In genomic region chr7:69698109-69698840, GRCh38 we compare ENCODE assay signal across 16 cellular contexts.
"Had no signal": no experiment of that assay in that cellular context is flagged by ENCODE, and none has a peak within 500 bp of the region (broad histone marks: within the 10 kb centered on the region; RNA-seq: fewer than 3 reads in every experiment).

No MANE protein-coding gene starts in this region.

- FAIRE-seq: pancreas had no signal

- H3K9me3 ChIP-seq: colonic mucosa, esophagus muscularis mucosa, gastroesophageal sphincter, neutrophil, pancreas, thoracic aorta, upper lobe of right lung had no signal

- H3K27me3 ChIP-seq: colonic mucosa, esophagus muscularis mucosa, gastroesophageal sphincter, neutrophil, pancreas, upper lobe of right lung had no signal

- H3K36me3 ChIP-seq: colonic mucosa, esophagus muscularis mucosa, gastroesophageal sphincter, neutrophil, pancreas, thoracic aorta, upper lobe of right lung had no signal

- H3K27ac ChIP-seq: colonic mucosa, esophagus muscularis mucosa, gastroesophageal sphincter, neutrophil, pancreas, thoracic aorta, upper lobe of right lung had no signal

- ATAC-seq: activated CD8-positive, alpha-beta T cell treated with anti-CD3 and anti-CD28 coated beads, Interleukin-2, amount 10 ng/mL, durations not matched to agents 7 days and 5 days; gastroesophageal sphincter; naive thymus-derived CD4-positive, alpha-beta T cell; pancreas; sciatic nerve; stimulated activated naive B cell treated with anti-CD40 and anti-IgM and Interleukin-4, amounts not matched to agents 10 μg/mL and 1 μg/mL and 100 μg/mL, for 72 hours; upper lobe of right lung had no signal

- H3K4me3 ChIP-seq: colonic mucosa, esophagus muscularis mucosa, gastroesophageal sphincter, pancreas, thoracic aorta, upper lobe of right lung had no signal

- H3K4me1 ChIP-seq: colonic mucosa, pancreas had no signal

- DNase-seq: activated CD4-positive, alpha-beta T cell treated with anti-CD3 and anti-CD28 coated beads, Interleukin-2, amount 10 ng/mL, durations not matched to agents 7 days and 5 days; activated CD8-positive, alpha-beta T cell treated with anti-CD3 and anti-CD28 coated beads, Interleukin-2, amount 10 ng/mL, durations not matched to agents 7 days and 5 days; activated naive CD4-positive, alpha-beta T cell treated with anti-CD3 and anti-CD28 coated beads for 36 hours; activated T-cell treated with anti-CD3 and anti-CD28 coated beads, Interleukin-2, amount 50 U/mL, for 24 hours; colonic mucosa; mesenchymal stem cell; naive thymus-derived CD4-positive, alpha-beta T cell; pancreas; stimulated activated CD4-positive, alpha-beta T cell treated with anti-CD3 and anti-CD28 coated beads, Interleukin-4, amount 100 ng/mL, for 24 hours; stimulated activated naive B cell treated with anti-CD40 and anti-IgM and Interleukin-4, amounts not matched to agents 10 μg/mL and 1 μg/mL and 100 μg/mL, for 72 hours; upper lobe of right lung had no signal
